Comparison of ENCODE assay signal across 11 cellular contexts in the genomic region with DNA sequence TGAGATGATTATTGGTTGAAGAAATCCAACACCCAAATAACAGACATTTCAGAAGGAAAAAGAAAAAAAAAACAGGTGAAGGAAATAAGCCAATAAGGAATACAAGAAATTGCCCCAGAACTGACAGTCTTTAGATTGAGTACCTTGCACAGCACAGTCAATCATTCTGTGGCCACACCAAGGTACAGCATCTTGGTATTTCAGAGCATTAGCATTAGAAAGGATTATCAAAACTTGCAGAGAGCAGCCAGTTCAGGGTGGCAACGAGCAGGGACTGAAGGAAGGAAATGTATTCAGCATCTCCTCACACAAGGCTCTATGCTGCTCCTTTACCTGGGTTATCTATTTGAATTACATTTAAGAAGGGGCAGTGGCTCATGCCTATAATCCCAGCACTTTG. TPM values are rescaled to one million over a fixed set of nuclear protein-coding genes. Genes with fewer than 3 reads are reported as not detected.
DNase-seq lines count a peak whose midpoint lies in the region; ATAC-seq and TF ChIP-seq lines count a peak whose summit lies in the region.
"Had no signal": no experiment of that assay in that cellular context is flagged by ENCODE, and none has a peak within 500 bp of the region (broad histone marks: within the 10 kb centered on the region; RNA-seq: fewer than 3 reads in every experiment).

No MANE protein-coding gene starts in this region.

- WGBS in adrenal gland, 4 donors = 14 to 43% (median 22%) methylated on average over 1 of the region's 1 CpG

- no peaks in the 10 kb centered on the region for H3K36me3 ChIP-seq in BLaER1 treated with 17β-estradiol and CSF1 and Interleukin-3, amounts not matched to agents 10 nM and 100 nM
- H3K36me3 ChIP-seq in duodenal mucosa (ENCODE audit: control insufficient read depth in 1 of 2, insufficient read depth in 2 of 2, low read length in 2 of 2) (no peaks in the 10 kb centered on the region), adrenal gland (replicated peaks in 1 of 2) (no peaks in the 10 kb centered on the region)
- H3K36me3 ChIP-seq: thoracic aorta had no signal

- H3K4me2 ChIP-seq in BLaER1 treated with 17β-estradiol and CSF1 and Interleukin-3, amounts not matched to agents 10 nM and 100 nM = peak overlapping the region; percentile 71 to 95 (median 86)

- DNase-seq in NAMALWA (ENCODE audit: low spot score) (peak; percentile 68), adrenal gland (no peak), NCI-H2171 treated with DMSO at 0.1 percent for 48 hours (lab: John Stamatoyannopoulos, UW) (no peak), HPDE6-E6E7 (ENCODE audit: extremely low spot score) (no peak)
- DNase-seq: aorta, mesenchymal stem cell had no signal

- no peak for TF ChIP-seq POLR2A in adrenal gland (IDR thresholded peaks at IDR 0.05)

- H3K9ac ChIP-seq in BLaER1 treated with 17β-estradiol and CSF1 and Interleukin-3, amounts not matched to agents 10 nM and 100 nM = peak overlapping the region in 10 of 11 experiments; percentile 17 to 64 (median 56); a peak in 17 of 22 replicates
- no peak overlapping the region for H3K9ac ChIP-seq in duodenal mucosa (ENCODE audit: low read depth in 1 of 2, low read length in 2 of 2)

- H3K27me3 ChIP-seq in BLaER1 treated with 17β-estradiol and CSF1 and Interleukin-3, amounts not matched to agents 10 nM and 100 nM = no peaks in the 10 kb centered on the region
- H3K27me3 ChIP-seq in duodenal mucosa (ENCODE audit: control insufficient read depth in 1 of 2, insufficient read depth in 2 of 2, low read length in 2 of 2) (no peaks in the 10 kb centered on the region), adrenal gland (no peaks in the 10 kb centered on the region)

- H3K4me1 ChIP-seq in BLaER1 treated with 17β-estradiol and CSF1 and Interleukin-3, amounts not matched to agents 10 nM and 100 nM = peaks cover 68 to 81% (median 75%) of the 10 kb centered on the region in 10 experiments
- H3K4me1 ChIP-seq in duodenal mucosa (ENCODE audit: control insufficient read depth in 1 of 2, insufficient read depth in 2 of 2, low read length in 2 of 2) = peaks cover 0 to 4% of the 10 kb centered on the region in 2 donors
- no peaks in the 10 kb centered on the region for H3K4me1 ChIP-seq in adrenal gland (replicated peaks in 1 of 2)

- peak overlapping the region in 4 of 10 experiments; percentile 2 to 43 (median 37); a peak in 5 of 20 replicates for H3K4me3 ChIP-seq in BLaER1 treated with 17β-estradiol and CSF1 and Interleukin-3, amounts not matched to agents 10 nM and 100 nM
- H3K4me3 ChIP-seq in duodenal mucosa (ENCODE audit: low read depth in 1 of 2, low read length in 2 of 2) = peak overlapping the region; percentile 17 to 40
- no peak overlapping the region for H3K4me3 ChIP-seq in adrenal gland

- intact Hi-C loops in adrenal gland (cut with DNase I) = no loop called here

- H3K9me3 ChIP-seq in BLaER1 treated with 17β-estradiol and CSF1 and Interleukin-3, amounts not matched to agents 10 nM and 100 nM (replicated peaks in 1 of 11) = no peaks in the 10 kb centered on the region
- H3K9me3 ChIP-seq in duodenal mucosa (ENCODE audit: control insufficient read depth in 1 of 2, low read length in 2 of 2) (no peaks in the 10 kb centered on the region), adrenal gland (replicated peaks in 1 of 3) (no peaks in the 10 kb centered on the region)
- H3K9me3 ChIP-seq: thoracic aorta had no signal

- no peaks in the 10 kb centered on the region for H4K20me1 ChIP-seq in BLaER1 treated with 17β-estradiol and CSF1 and Interleukin-3, amounts not matched to agents 10 nM and 100 nM

- ATAC-seq in GM18861 (IDR thresholded peaks at IDR 0.05; ENCODE audit: unreplicated experiment) (peak; percentile 48), HG02642 (IDR thresholded peaks at IDR 0.05; ENCODE audit: poor library complexity, unreplicated experiment) (no peak)

- peak overlapping the region; percentile 35 to 90 (median 83); a peak in 20 of 22 replicates for H3K27ac ChIP-seq in BLaER1 treated with 17β-estradiol and CSF1 and Interleukin-3, amounts not matched to agents 10 nM and 100 nM
- H3K27ac ChIP-seq in duodenal mucosa (ENCODE audit: low read depth, low read length) = no peak overlapping the region
- H3K27ac ChIP-seq in adrenal gland = no peak overlapping the region
- H3K27ac ChIP-seq: thoracic aorta had no signal

- TF ChIP-seq CTCF in adrenal gland (IDR thresholded peaks at IDR 0.05) = no peak

RNA-seq across cellular contexts. Expression of gene ADA2, which starts 2.1 kb away (rescaled TPM):
- total RNA-seq in adrenal gland = 10 to 100 TPM; 11.2 to 58.2 (median 19.7) TPM
- polyA plus RNA-seq in adrenal gland = 10 to 100 TPM; 10.7 to 25.6 (median 13.2) TPM

RNA-seq across cellular contexts. Expression of gene HDHD5, which starts 58.1 kb away (rescaled TPM):
- total RNA-seq in adrenal gland = 10 to 100 TPM; 42.6 to 60.8 (median 48.4) TPM
- polyA plus RNA-seq in adrenal gland = 10 to 100 TPM; 21.9 to 26.5 (median 23.6) TPM

Comparison
In these comparisons a context has a peak if more than half of its experiments do, and no peak if none do; other contexts are left out.
1. H3K27ac ChIP-seq: peak in BLaER1 treated with 17β-estradiol and CSF1 and Interleukin-3, amounts not matched to agents 10 nM and 100 nM (11 of 11); none in duodenal mucosa (single experiment) and adrenal gland (0 of 5).
2. H3K4me3 ChIP-seq: peak in duodenal mucosa (2 of 2); none in adrenal gland (0 of 4).
3. H3K9ac ChIP-seq: peak in BLaER1 treated with 17β-estradiol and CSF1 and Interleukin-3, amounts not matched to agents 10 nM and 100 nM (10 of 11); none in duodenal mucosa (0 of 2).